Comparison of ENCODE assay signal across 1 cellular context in the genomic region with DNA sequence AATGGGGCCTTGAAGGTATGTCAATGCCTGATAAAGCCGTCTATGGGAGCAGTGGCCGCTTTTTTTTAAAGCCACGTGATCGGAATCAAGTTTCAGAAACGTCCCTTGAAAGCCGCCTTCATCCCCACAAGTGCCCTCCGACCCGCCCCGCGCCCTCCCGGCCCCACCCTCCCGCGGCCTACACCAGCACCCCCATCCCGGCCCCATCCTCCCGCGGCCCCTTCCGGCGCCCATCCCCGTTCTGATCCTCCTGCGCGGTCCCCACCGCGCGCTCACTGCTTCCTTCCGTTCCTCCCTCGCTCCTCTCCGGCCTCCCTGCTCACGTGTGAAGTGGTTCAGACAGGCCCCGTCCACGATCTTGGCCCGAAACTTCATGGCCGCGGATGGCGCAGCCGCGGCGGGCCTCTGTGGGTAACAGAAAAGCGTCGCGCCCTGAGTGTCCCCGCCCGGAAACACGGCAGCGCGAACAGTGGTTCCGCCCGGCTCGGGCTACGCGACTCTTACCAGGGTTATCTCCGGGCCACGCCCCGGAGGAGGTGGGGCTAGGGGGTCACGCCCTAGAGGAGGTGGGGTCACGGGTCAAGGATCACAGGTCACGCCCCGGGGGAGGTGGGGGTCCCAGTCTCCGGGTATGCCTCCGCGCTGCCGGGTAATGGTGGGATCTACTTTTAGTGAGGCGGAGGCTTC.
TF ChIP-seq lines count a peak whose summit lies in the region.

TSS of gene HUS1 (minus strand) at position 471 of the 687 bp plus-strand sequence. CDS start at position 375, 96 bp downstream.

TF ChIP-seq in HepG2, 621 proteins besides CTCF, POLR2A, EP300 and RAD21 (continued from another document and continues in another):
- TF ChIP-seq, protein P1, sequence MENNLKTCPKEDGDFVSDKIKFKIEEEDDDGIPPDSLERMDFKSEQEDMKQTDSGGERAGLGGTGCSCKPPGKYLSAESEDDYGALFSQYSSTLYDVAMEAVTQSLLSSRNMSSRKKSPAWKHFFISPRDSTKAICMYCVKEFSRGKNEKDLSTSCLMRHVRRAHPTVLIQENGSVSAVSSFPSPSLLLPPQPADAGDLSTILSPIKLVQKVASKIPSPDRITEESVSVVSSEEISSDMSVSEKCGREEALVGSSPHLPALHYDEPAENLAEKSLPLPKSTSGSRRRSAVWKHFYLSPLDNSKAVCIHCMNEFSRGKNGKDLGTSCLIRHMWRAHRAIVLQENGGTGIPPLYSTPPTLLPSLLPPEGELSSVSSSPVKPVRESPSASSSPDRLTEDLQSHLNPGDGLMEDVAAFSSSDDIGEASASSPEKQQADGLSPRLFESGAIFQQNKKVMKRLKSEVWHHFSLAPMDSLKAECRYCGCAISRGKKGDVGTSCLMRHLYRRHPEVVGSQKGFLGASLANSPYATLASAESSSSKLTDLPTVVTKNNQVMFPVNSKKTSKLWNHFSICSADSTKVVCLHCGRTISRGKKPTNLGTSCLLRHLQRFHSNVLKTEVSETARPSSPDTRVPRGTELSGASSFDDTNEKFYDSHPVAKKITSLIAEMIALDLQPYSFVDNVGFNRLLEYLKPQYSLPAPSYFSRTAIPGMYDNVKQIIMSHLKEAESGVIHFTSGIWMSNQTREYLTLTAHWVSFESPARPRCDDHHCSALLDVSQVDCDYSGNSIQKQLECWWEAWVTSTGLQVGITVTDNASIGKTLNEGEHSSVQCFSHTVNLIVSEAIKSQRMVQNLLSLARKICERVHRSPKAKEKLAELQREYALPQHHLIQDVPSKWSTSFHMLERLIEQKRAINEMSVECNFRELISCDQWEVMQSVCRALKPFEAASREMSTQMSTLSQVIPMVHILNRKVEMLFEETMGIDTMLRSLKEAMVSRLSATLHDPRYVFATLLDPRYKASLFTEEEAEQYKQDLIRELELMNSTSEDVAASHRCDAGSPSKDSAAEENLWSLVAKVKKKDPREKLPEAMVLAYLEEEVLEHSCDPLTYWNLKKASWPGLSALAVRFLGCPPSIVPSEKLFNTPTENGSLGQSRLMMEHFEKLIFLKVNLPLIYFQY (CRISPR knock-in tag; IDR thresholded peaks at IDR 0.05; ENCODE audit: borderline replicate concordance) = peak; percentile 91; the same call in 1 of the 2 replicates
- TF ChIP-seq SYNCRIP (IDR thresholded peaks at IDR 0.05; ENCODE audit: insufficient read depth, low read depth, low read length) = no peak
- TF ChIP-seq KDM5B (CRISPR knock-in tag; IDR thresholded peaks at IDR 0.05; ENCODE audit: borderline replicate concordance) = peak; percentile 90; the same call in 1 of the 2 replicates
- TF ChIP-seq RNF2 (conservative IDR thresholded peaks at IDR 0.05; ENCODE audit: low read depth) = peak; percentile 76; the same call in 1 of the 2 replicates
- 0 out of 2 replicates have a peak, but pooled peaks have one; percentile 32 for TF ChIP-seq ZNF703 (CRISPR knock-in tag; IDR thresholded peaks at IDR 0.05; ENCODE audit: borderline replicate concordance)
- TF ChIP-seq ZNF3 (CRISPR knock-in tag; IDR thresholded peaks at IDR 0.05) = no peak
- TF ChIP-seq ZNF850 (CRISPR knock-in tag; conservative IDR thresholded peaks at IDR 0.05) = 0 out of 2 replicates have a peak, but pooled peaks have one; percentile 80
- peak; percentile 99 for TF ChIP-seq ZFX (CRISPR knock-in tag; IDR thresholded peaks at IDR 0.05; ENCODE audit: low read depth)
- TF ChIP-seq, protein P2, sequence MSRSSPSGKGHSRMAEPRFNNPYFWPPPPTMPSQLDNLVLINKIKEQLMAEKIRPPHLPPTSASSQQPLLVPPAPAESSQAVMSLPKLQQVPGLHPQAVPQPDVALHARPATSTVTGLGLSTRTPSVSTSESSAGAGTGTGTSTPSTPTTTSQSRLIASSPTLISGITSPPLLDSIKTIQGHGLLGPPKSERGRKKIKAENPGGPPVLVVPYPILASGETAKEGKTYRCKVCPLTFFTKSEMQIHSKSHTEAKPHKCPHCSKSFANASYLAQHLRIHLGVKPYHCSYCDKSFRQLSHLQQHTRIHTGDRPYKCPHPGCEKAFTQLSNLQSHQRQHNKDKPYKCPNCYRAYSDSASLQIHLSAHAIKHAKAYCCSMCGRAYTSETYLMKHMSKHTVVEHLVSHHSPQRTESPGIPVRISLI (CRISPR knock-in tag; IDR thresholded peaks at IDR 0.05; ENCODE audit: borderline replicate concordance) = peak; percentile 63; the same call in 1 of the 2 replicates
- TF ChIP-seq ZNF670 (CRISPR knock-in tag; IDR thresholded peaks at IDR 0.05; ENCODE audit: borderline replicate concordance) = peak; percentile 95
- peak; percentile 81; the same call in 1 of the 2 replicates for TF ChIP-seq ZBTB49 (CRISPR knock-in tag; IDR thresholded peaks at IDR 0.05; ENCODE audit: borderline replicate concordance)
- no peak for TF ChIP-seq ZNF619 (CRISPR knock-in tag; IDR thresholded peaks at IDR 0.05)
- TF ChIP-seq, protein P3, sequence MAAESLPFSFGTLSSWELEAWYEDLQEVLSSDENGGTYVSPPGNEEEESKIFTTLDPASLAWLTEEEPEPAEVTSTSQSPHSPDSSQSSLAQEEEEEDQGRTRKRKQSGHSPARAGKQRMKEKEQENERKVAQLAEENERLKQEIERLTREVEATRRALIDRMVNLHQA (CRISPR knock-in tag; IDR thresholded peaks at IDR 0.05) = no peak
- peak; percentile 62; the same call in 1 of the 2 replicates for TF ChIP-seq HOXD1 (CRISPR knock-in tag; IDR thresholded peaks at IDR 0.05)
- TF ChIP-seq MTF1 (CRISPR knock-in tag; IDR thresholded peaks at IDR 0.05) = peak; percentile 45; the same call in 1 of the 2 replicates
- peak; percentile 88; the same call in 1 of the 2 replicates for TF ChIP-seq ZNF772 (CRISPR knock-in tag; IDR thresholded peaks at IDR 0.05)
- TF ChIP-seq FOXM1 (CRISPR knock-in tag; IDR thresholded peaks at IDR 0.05) = no peak
- no peak for TF ChIP-seq ATAD3A (CRISPR knock-in tag; IDR thresholded peaks at IDR 0.05)
- TF ChIP-seq REPIN1 (CRISPR knock-in tag; IDR thresholded peaks at IDR 0.05; ENCODE audit: borderline replicate concordance, low read depth) = peak; percentile 91
- TF ChIP-seq, protein P4, sequence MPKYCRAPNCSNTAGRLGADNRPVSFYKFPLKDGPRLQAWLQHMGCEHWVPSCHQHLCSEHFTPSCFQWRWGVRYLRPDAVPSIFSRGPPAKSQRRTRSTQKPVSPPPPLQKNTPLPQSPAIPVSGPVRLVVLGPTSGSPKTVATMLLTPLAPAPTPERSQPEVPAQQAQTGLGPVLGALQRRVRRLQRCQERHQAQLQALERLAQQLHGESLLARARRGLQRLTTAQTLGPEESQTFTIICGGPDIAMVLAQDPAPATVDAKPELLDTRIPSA (CRISPR knock-in tag; IDR thresholded peaks at IDR 0.05; ENCODE audit: borderline replicate concordance) = no peak
- TF ChIP-seq GTF3A (CRISPR knock-in tag; conservative IDR thresholded peaks at IDR 0.05) = peak; percentile 58; the same call in 1 of the 2 replicates
- peak; percentile 83 for TF ChIP-seq TFE3 (CRISPR knock-in tag; IDR thresholded peaks at IDR 0.05)
- peak; percentile 70; the same call in 1 of the 2 replicates for TF ChIP-seq E2F1 (CRISPR knock-in tag; IDR thresholded peaks at IDR 0.05)
- TF ChIP-seq FIP1L1 (IDR thresholded peaks at IDR 0.05; ENCODE audit: borderline replicate concordance, insufficient read depth, low read depth, low read length) = 0 out of 2 replicates have a peak, but pooled peaks have one; percentile 47
- peak; percentile 76 for TF ChIP-seq RXRB (CRISPR knock-in tag; IDR thresholded peaks at IDR 0.05; ENCODE audit: borderline replicate concordance)
- no peak for TF ChIP-seq ZNF530 (CRISPR knock-in tag; IDR thresholded peaks at IDR 0.05; ENCODE audit: low read depth)
- peak; percentile 53; the same call in 1 of the 2 replicates for TF ChIP-seq MIER2 (CRISPR knock-in tag; IDR thresholded peaks at IDR 0.05)
- TF ChIP-seq CENPX (CRISPR knock-in tag; IDR thresholded peaks at IDR 0.05) = no peak
- peak; percentile 74; the same call in 1 of the 2 replicates for TF ChIP-seq SIN3B (IDR thresholded peaks at IDR 0.05; ENCODE audit: low read length)
- no peak for TF ChIP-seq NFE2 (CRISPR knock-in tag; IDR thresholded peaks at IDR 0.05)
- 0 out of 2 replicates have a peak, but pooled peaks have one; percentile 10 for TF ChIP-seq HNF4G (IDR thresholded peaks at IDR 0.05; ENCODE audit: borderline replicate concordance, low read depth, low read length)
- TF ChIP-seq HNF4G (CRISPR knock-in tag; IDR thresholded peaks at IDR 0.05; ENCODE audit: borderline replicate concordance, low read depth) = no peak
- peak; percentile 94 for TF ChIP-seq DMAP1 (CRISPR knock-in tag; IDR thresholded peaks at IDR 0.05)
- 0 out of 2 replicates have a peak, but pooled peaks have one; percentile 81 for TF ChIP-seq PAWR (CRISPR knock-in tag; IDR thresholded peaks at IDR 0.05; ENCODE audit: borderline replicate concordance)
- no peak for TF ChIP-seq NPAS2 (CRISPR knock-in tag; IDR thresholded peaks at IDR 0.05; ENCODE audit: borderline replicate concordance)
- TF ChIP-seq, protein P5, sequence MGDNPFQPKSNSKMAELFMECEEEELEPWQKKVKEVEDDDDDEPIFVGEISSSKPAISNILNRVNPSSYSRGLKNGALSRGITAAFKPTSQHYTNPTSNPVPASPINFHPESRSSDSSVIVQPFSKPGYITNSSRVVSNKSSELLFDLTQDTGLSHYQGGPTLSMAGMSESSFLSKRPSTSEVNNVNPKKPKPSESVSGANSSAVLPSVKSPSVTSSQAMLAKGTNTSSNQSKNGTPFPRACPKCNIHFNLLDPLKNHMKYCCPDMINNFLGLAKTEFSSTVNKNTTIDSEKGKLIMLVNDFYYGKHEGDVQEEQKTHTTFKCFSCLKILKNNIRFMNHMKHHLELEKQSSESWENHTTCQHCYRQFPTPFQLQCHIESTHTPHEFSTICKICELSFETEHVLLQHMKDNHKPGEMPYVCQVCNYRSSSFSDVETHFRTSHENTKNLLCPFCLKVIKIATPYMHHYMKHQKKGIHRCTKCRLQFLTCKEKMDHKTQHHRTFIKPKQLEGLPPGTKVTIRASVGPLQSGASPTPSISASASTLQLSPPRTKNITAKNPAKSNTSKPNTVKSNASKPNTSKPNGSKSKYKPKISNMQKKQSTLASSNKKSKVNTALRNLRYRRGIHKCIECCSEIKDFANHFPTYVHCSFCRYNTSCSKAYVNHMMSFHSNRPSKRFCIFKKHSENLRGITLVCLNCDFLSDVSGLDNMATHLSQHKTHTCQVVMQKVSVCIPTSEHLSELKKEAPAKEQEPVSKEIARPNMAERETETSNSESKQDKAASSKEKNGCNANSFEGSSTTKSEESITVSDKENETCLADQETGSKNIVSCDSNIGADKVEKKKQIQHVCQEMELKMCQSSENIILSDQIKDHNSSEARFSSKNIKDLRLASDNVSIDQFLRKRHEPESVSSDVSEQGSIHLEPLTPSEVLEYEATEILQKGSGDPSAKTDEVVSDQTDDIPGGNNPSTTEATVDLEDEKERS (CRISPR knock-in tag; IDR thresholded peaks at IDR 0.05) = no peak; the same call in 1 of the 2 replicates
- TF ChIP-seq KLF16 (CRISPR knock-in tag; IDR thresholded peaks at IDR 0.05) = peak in 1 of 2 experiments; percentile 93; a peak in 2 of 4 replicates
- peak; percentile 78 for TF ChIP-seq GATAD2A (CRISPR knock-in tag; IDR thresholded peaks at IDR 0.05)
- peak; percentile 82; the same call in 1 of the 2 replicates for TF ChIP-seq ETV6 (CRISPR knock-in tag; conservative IDR thresholded peaks at IDR 0.05)
- no peak for TF ChIP-seq MAF1 (CRISPR knock-in tag; IDR thresholded peaks at IDR 0.05; ENCODE audit: borderline replicate concordance)
- no peak for TF ChIP-seq SNAPC2 (CRISPR knock-in tag; IDR thresholded peaks at IDR 0.05)
- TF ChIP-seq ZNF570 (CRISPR knock-in tag; IDR thresholded peaks at IDR 0.05; ENCODE audit: borderline replicate concordance) = no peak
- no peak; the same call in 1 of the 2 replicates for TF ChIP-seq ZNF30 (CRISPR knock-in tag; IDR thresholded peaks at IDR 0.05)
- no peak for TF ChIP-seq POLR2AphosphoS2 (IDR thresholded peaks at IDR 0.05; ENCODE audit: low read depth, low read length)
- peak; percentile 87; the same call in 1 of the 2 replicates for TF ChIP-seq ZNF431 (CRISPR knock-in tag; IDR thresholded peaks at IDR 0.05; ENCODE audit: borderline replicate concordance, low read depth)
- TF ChIP-seq U2AF2 (IDR thresholded peaks at IDR 0.05; ENCODE audit: low read depth, low read length) = no peak
- no peak for TF ChIP-seq ZBTB1 (CRISPR knock-in tag; IDR thresholded peaks at IDR 0.05; ENCODE audit: borderline replicate concordance)
- peak; percentile 78 for TF ChIP-seq GABPA (IDR thresholded peaks at IDR 0.05; ENCODE audit: low read depth, low read length)
- TF ChIP-seq GABPA (CRISPR knock-in tag; IDR thresholded peaks at IDR 0.05; ENCODE audit: low read depth) = peak; percentile 93
- TF ChIP-seq SIN3A (IDR thresholded peaks at IDR 0.05; ENCODE audit: borderline replicate concordance, low read depth, low read length) = no peak
- TF ChIP-seq SRF (IDR thresholded peaks at IDR 0.05; ENCODE audit: low read depth, low read length) = no peak
